ENCODE assay signal across 19 cellular contexts in the genomic region with DNA sequence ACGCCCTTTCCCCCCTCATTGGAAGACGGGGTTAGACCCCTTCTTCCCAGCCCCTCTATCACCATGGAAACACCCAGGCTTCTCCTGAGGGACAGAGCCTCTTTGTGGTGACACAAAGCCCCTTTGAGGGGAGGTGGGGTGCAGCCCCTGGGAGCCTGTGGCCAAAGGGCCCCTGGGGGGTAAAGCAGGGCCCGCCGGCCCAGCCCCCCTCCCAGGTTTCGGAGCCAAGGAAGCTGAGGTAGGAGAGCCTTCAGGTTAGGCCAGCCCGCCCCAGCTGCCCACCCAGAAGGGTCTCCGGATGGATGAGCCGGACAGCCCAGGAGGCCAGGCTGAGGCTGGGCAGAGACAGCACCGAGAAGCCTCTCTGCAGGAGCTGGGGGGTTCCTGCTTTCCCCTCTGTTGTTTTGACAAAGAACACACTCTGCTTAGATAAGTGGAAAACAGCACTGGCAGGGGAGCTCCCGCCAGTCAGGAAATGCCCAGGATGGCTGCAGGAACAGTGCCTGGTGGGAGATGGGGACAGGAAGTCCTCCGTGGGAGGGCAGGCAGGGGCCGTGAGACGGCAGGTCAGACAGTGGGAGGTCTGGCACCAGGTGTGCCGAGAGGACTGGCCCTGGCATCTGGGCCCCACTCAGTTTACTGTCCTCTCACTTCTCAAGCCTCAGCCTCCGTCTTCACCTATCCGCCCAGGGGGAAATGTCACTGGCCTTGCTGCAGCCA. TPM values are rescaled to one million over a fixed set of nuclear protein-coding genes. Genes with fewer than 3 reads are reported as not detected.
A peak's percentile ranks its signal among the peaks of the same experiment; 100 is the strongest.
DNase-seq lines count a peak whose midpoint lies in the region; ATAC-seq, FAIRE-seq and TF ChIP-seq lines count a peak whose summit lies in the region.
"Had no signal": no experiment of that assay in that cellular context is flagged by ENCODE, and none has a peak within 500 bp of the region (broad histone marks: within the 10 kb centered on the region; RNA-seq: fewer than 3 reads in every experiment).

No MANE protein-coding gene starts in this region.

- peak overlapping the region in 1 of 3 experiments; percentile 34 for H3K4me3 Mint-ChIP-seq in nephron
- no peak overlapping the region for H3K4me3 Mint-ChIP-seq in activated CD4-positive, alpha-beta T cell treated with anti-CD3 and anti-CD28 coated beads, Interleukin-2, amount 10 ng/mL, durations not matched to agents 24 days and 14 days
- H3K4me3 Mint-ChIP-seq: activated naive CD8-positive, alpha-beta T cell treated with anti-CD3 and anti-CD28 coated beads, Interleukin-2, amount 10 ng/mL, durations not matched to agents 7 days and 5 days; activated T-cell treated with anti-CD3 and anti-CD28 coated beads, Interleukin-2, amount 50 U/mL, for 72 hours; stimulated activated naive CD8-positive, alpha-beta T cell treated with anti-CD3 and anti-CD28 coated beads, Interleukin-15, amount 100 ng/mL, for 72 hours had no signal

- no peaks in the 10 kb centered on the region for H3F3A ChIP-seq in MM.1S (ENCODE audit: insufficient read depth, low read length)

- no peaks in the 10 kb centered on the region for H3K36me3 Mint-ChIP-seq in nephron (ENCODE audit: low read depth)
- H3K36me3 Mint-ChIP-seq in activated CD4-positive, alpha-beta T cell treated with anti-CD3 and anti-CD28 coated beads, Interleukin-2, amount 10 ng/mL, durations not matched to agents 24 days and 14 days (ENCODE audit: low read depth): no peaks in the 10 kb centered on the region

- H3K27ac ChIP-seq in MM.1S (ENCODE audit: low read length): no peak overlapping the region
- H3K27ac ChIP-seq: cardiac muscle cell, Peyer's patch had no signal

- peak; percentile 29 for DNase-seq in Right ventricle myocardium superior
- DNase-seq in left cardiac atrium: no peak
- DNase-seq in dermis blood vessel endothelial cell: peak; percentile 54
- DNase-seq in urothelium cell line (ENCODE audit: low spot score): no peak
- DNase-seq in activated CD4-positive, alpha-beta T cell treated with anti-CD3 and anti-CD28 coated beads, Interleukin-2, amount 10 ng/mL, durations not matched to agents 24 days and 14 days: no peak
- no peak for DNase-seq in MM.1S
- DNase-seq: activated CD4-positive, alpha-beta T cell treated with anti-CD3 and anti-CD28 coated beads, Interleukin-2, amount 50 U/mL, for 48 hours; activated naive CD8-positive, alpha-beta T cell treated with anti-CD3 and anti-CD28 coated beads, Interleukin-2, amount 10 ng/mL, durations not matched to agents 7 days and 5 days; activated T-cell treated with anti-CD3 and anti-CD28 coated beads, Interleukin-2, amount 50 U/mL, for 72 hours; foreskin fibroblast; GOT3; NCI-H774; Peyer's patch; stimulated activated naive CD8-positive, alpha-beta T cell treated with anti-CD3 and anti-CD28 coated beads, Interleukin-15, amount 100 ng/mL, for 72 hours had no signal

- ATAC-seq in Right ventricle myocardium superior (ENCODE audit: poor library complexity): no peak
- no peak for ATAC-seq in left cardiac atrium
- no peak for ATAC-seq in GM21717 (IDR thresholded peaks at IDR 0.05; ENCODE audit: unreplicated experiment)
- ATAC-seq: activated T-cell treated with anti-CD3 and anti-CD28 coated beads, Interleukin-2, amount 50 U/mL, for 72 hours had no signal

- H3K9me3 Mint-ChIP-seq in nephron: peaks cover 8% of the 10 kb centered on the region
- H3K9me3 Mint-ChIP-seq in activated CD4-positive, alpha-beta T cell treated with anti-CD3 and anti-CD28 coated beads, Interleukin-2, amount 10 ng/mL, durations not matched to agents 24 days and 14 days: peaks cover 5% of the 10 kb centered on the region

- H3K27me3 Mint-ChIP-seq in nephron (ENCODE audit: low read depth): peaks cover 9% of the 10 kb centered on the region
- peaks cover 9% of the 10 kb centered on the region for H3K27me3 Mint-ChIP-seq in activated CD4-positive, alpha-beta T cell treated with anti-CD3 and anti-CD28 coated beads, Interleukin-2, amount 10 ng/mL, durations not matched to agents 24 days and 14 days
- H3K27me3 Mint-ChIP-seq: stimulated activated naive CD8-positive, alpha-beta T cell treated with anti-CD3 and anti-CD28 coated beads, Interleukin-15, amount 100 ng/mL, for 72 hours had no signal

- H3K4me1 ChIP-seq in MM.1S (ENCODE audit: low read length): no peaks in the 10 kb centered on the region
- H3K4me1 ChIP-seq: Peyer's patch had no signal

- FAIRE-seq in urothelium cell line (lab: Jason Lieb, UNC): peak; percentile 44
- FAIRE-seq: endometrium, TTC549 had no signal

- TF ChIP-seq CTCF in nephron (IDR thresholded peaks at IDR 0.05; ENCODE audit: unreplicated experiment in 3 of 3) (no peak), MM.1S (IDR thresholded peaks at IDR 0.05; ENCODE audit: low read length) (no peak)

- peaks cover 58% of the 10 kb centered on the region for H3K4me1 Mint-ChIP-seq in nephron
- H3K4me1 Mint-ChIP-seq in activated CD4-positive, alpha-beta T cell treated with anti-CD3 and anti-CD28 coated beads, Interleukin-2, amount 10 ng/mL, durations not matched to agents 24 days and 14 days: no peaks in the 10 kb centered on the region
- H3K4me1 Mint-ChIP-seq: activated naive CD8-positive, alpha-beta T cell treated with anti-CD3 and anti-CD28 coated beads, Interleukin-2, amount 10 ng/mL, durations not matched to agents 7 days and 5 days; stimulated activated naive CD8-positive, alpha-beta T cell treated with anti-CD3 and anti-CD28 coated beads, Interleukin-15, amount 100 ng/mL, for 72 hours had no signal

- no peaks in the 10 kb centered on the region for H3K9me3 ChIP-seq in MM.1S (replicated peaks; ENCODE audit: insufficient read depth, low read length)

- H3K36me3 ChIP-seq in MM.1S (replicated peaks; ENCODE audit: insufficient read depth, low read length): no peaks in the 10 kb centered on the region
- H3K36me3 ChIP-seq: cardiac muscle cell, Peyer's patch had no signal

- no peaks in the 10 kb centered on the region for H3K9me2 ChIP-seq in MM.1S (replicated peaks; ENCODE audit: insufficient read depth, low read length)

- no peak overlapping the region for H3K4me2 ChIP-seq in MM.1S (ENCODE audit: low read depth, low read length)

- no peaks in the 10 kb centered on the region for H3K79me2 ChIP-seq in MM.1S (ENCODE audit: low read length)

- no peak overlapping the region for H3K4me3 ChIP-seq in MM.1S (ENCODE audit: low read length)
- H3K4me3 ChIP-seq: cardiac muscle cell, Peyer's patch had no signal

- H4K20me1 ChIP-seq in MM.1S (ENCODE audit: insufficient read depth, low read length): no peaks in the 10 kb centered on the region

- H3K27ac Mint-ChIP-seq in nephron: peak overlapping the region; percentile 42 to 61 (median 55)
- no peak overlapping the region for H3K27ac Mint-ChIP-seq in activated CD4-positive, alpha-beta T cell treated with anti-CD3 and anti-CD28 coated beads, Interleukin-2, amount 10 ng/mL, durations not matched to agents 24 days and 14 days
- H3K27ac Mint-ChIP-seq: activated naive CD8-positive, alpha-beta T cell treated with anti-CD3 and anti-CD28 coated beads, Interleukin-2, amount 10 ng/mL, durations not matched to agents 7 days and 5 days; activated T-cell treated with anti-CD3 and anti-CD28 coated beads, Interleukin-2, amount 50 U/mL, for 72 hours had no signal

- intact Hi-C loops in Right ventricle myocardium superior (cut with DNase I) (no loop called here), left cardiac atrium (cut with DNase I) (no loop called here)
- intact Hi-C loops in activated CD4-positive, alpha-beta T cell treated with anti-CD3 and anti-CD28 coated beads, Interleukin-2, amount 10 ng/mL, durations not matched to agents 24 days and 14 days (cut with micrococcal nuclease): no loop called here

- no peak overlapping the region for H2AFZ ChIP-seq in MM.1S (ENCODE audit: low read length)

- H3K9ac ChIP-seq in MM.1S (ENCODE audit: low read length): no peak overlapping the region

- H3K27me3 ChIP-seq in MM.1S (replicated peaks; ENCODE audit: insufficient read depth, low read length): peaks cover 84% of the 10 kb centered on the region
- H3K27me3 ChIP-seq: cardiac muscle cell, Peyer's patch had no signal

RNA-seq across cellular contexts. Expression of a gene that starts 18.2 kb away (rescaled TPM):
- total RNA-seq in Right ventricle myocardium superior: 31.4 TPM
- total RNA-seq in left cardiac atrium: 10 to 100 TPM; 12.5 to 13.4 TPM
- total RNA-seq in dermis blood vessel endothelial cell: 123 and 288 TPM in 2 replicates
- 2.6 and 4.1 TPM in 2 replicates for total RNA-seq in activated CD4-positive, alpha-beta T cell treated with anti-CD3 and anti-CD28 coated beads, Interleukin-2, amount 10 ng/mL, durations not matched to agents 24 days and 14 days

RNA-seq across cellular contexts. Expression of a gene that starts 22.5 kb away (rescaled TPM):
- total RNA-seq in Right ventricle myocardium superior (62.3 TPM), left cardiac atrium (10 to 100 TPM; 55.0 to 80.0 TPM), dermis blood vessel endothelial cell (86.0 and 93.6 TPM in 2 replicates)
- 27.1 and 31.5 TPM in 2 replicates for total RNA-seq in activated CD4-positive, alpha-beta T cell treated with anti-CD3 and anti-CD28 coated beads, Interleukin-2, amount 10 ng/mL, durations not matched to agents 24 days and 14 days

RNA-seq across cellular contexts. Expression of a gene that starts 56.8 kb away (rescaled TPM):
- total RNA-seq in Right ventricle myocardium superior (40.4 TPM), left cardiac atrium (10 to 100 TPM; 22.7 to 29.6 TPM), dermis blood vessel endothelial cell (81.9 and 129 TPM in 2 replicates)
- total RNA-seq in activated CD4-positive, alpha-beta T cell treated with anti-CD3 and anti-CD28 coated beads, Interleukin-2, amount 10 ng/mL, durations not matched to agents 24 days and 14 days: 18.4 and 23.5 TPM in 2 replicates

RNA-seq across cellular contexts. Expression of a gene that starts 56.8 kb away (rescaled TPM):
- total RNA-seq in Right ventricle myocardium superior: 75.3 TPM
- 100 to 1,000 TPM; 101 to 103 TPM for total RNA-seq in left cardiac atrium
- total RNA-seq in dermis blood vessel endothelial cell: 551 and 616 TPM in 2 replicates
- 104 and 110 TPM in 2 replicates for total RNA-seq in activated CD4-positive, alpha-beta T cell treated with anti-CD3 and anti-CD28 coated beads, Interleukin-2, amount 10 ng/mL, durations not matched to agents 24 days and 14 days

Comparison
In these comparisons a context has a peak if more than half of its experiments do, and no peak if none do; other contexts are left out.
1. DNase-seq: peak in Right ventricle myocardium superior (single experiment) and dermis blood vessel endothelial cell (single experiment); none in left cardiac atrium (single experiment), urothelium cell line (single experiment), activated CD4-positive, alpha-beta T cell treated with anti-CD3 and anti-CD28 coated beads, Interleukin-2, amount 10 ng/mL, durations not matched to agents 24 days and 14 days (single experiment) and MM.1S (single experiment).